In the genomic region with DNA sequence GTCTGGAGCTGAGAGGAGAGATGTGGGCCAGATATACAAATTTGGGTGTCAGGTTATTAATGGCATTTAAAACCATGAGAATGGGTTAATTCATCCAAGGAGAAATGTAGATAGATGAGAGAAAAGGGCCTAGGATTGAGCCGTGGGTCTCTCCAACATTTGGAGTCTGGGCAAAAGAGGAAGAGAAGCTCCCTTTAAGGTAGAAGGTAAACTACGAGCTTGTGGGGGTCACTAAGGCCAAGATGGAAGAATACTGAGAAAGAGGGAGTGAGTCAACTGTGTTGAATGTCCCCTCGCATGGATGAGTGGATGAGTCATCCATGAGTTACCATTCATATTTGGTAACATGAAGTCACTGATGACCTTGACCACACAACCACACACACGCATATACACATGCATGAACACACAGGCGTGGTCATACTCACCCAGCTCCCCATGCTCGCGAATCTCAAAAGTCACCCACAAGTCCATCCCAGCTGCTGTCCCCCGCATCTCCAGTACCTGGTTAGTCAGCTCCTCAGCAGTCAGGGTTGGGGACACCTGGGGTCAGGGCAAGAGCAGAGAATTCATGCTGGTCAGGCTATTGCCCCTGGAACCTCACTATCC, we compare ENCODE assay signal across 1 cellular context.
TF ChIP-seq lines count a peak whose summit lies in the region.

No MANE protein-coding gene starts in this region.

TF ChIP-seq in GM12878, 131 proteins besides CTCF, POLR2A, EP300 and RAD21 (continued from another document):
- peak; percentile 98 for TF ChIP-seq RUNX3 (IDR thresholded peaks at IDR 0.05; ENCODE audit: low read length)
- TF ChIP-seq MTA3 (IDR thresholded peaks at IDR 0.05; ENCODE audit: borderline replicate concordance, low read length) = 0 out of 2 replicates have a peak, but pooled peaks have one; percentile 48
- TF ChIP-seq TAF1 (IDR thresholded peaks at IDR 0.05; ENCODE audit: borderline replicate concordance, low read depth, low read length) = no peak
- peak; percentile 37 for TF ChIP-seq MEF2B (IDR thresholded peaks at IDR 0.05; ENCODE audit: partially characterized antibody, poor library complexity, severe bottlenecking)
- TF ChIP-seq CBFB (IDR thresholded peaks at IDR 0.05; ENCODE audit: low read depth) = peak; percentile 86
- TF ChIP-seq JUNB (IDR thresholded peaks at IDR 0.05) = peak; percentile 95
- TF ChIP-seq ZNF24 (IDR thresholded peaks at IDR 0.05) = no peak
- TF ChIP-seq, protein P1, sequence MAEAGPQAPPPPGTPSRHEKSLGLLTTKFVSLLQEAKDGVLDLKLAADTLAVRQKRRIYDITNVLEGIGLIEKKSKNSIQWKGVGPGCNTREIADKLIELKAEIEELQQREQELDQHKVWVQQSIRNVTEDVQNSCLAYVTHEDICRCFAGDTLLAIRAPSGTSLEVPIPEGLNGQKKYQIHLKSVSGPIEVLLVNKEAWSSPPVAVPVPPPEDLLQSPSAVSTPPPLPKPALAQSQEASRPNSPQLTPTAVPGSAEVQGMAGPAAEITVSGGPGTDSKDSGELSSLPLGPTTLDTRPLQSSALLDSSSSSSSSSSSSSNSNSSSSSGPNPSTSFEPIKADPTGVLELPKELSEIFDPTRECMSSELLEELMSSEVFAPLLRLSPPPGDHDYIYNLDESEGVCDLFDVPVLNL (IDR thresholded peaks at IDR 0.05; ENCODE audit: low read depth, low read length) = no peak
- no peak for TF ChIP-seq BHLHE40 (IDR thresholded peaks at IDR 0.05; ENCODE audit: borderline replicate concordance in 1 of 2, low read depth in 2 of 2, low read length in 1 of 2)
- no peak for TF ChIP-seq MYC (IDR thresholded peaks at IDR 0.05; ENCODE audit: insufficient read depth, insufficient read length, insufficient replicate concordance, low read length, severe bottlenecking)
- peak; percentile 87 for TF ChIP-seq CREB1 (IDR thresholded peaks at IDR 0.05; ENCODE audit: low read depth)
- TF ChIP-seq EED (IDR thresholded peaks at IDR 0.05; ENCODE audit: low read depth) = peak; percentile 83
- TF ChIP-seq TARDBP (IDR thresholded peaks at IDR 0.05; ENCODE audit: borderline replicate concordance) = no peak
- TF ChIP-seq SRF (IDR thresholded peaks at IDR 0.05; ENCODE audit: low read depth in 2 of 2, low read length in 2 of 2) = peak; percentile 11 to 81; a peak in 3 of 4 replicates
- no peak for TF ChIP-seq MTA2 (IDR thresholded peaks at IDR 0.05; ENCODE audit: low read depth)
